20 cellular contexts compared by ENCODE assay signal in genomic region chr17:72788950-72789585, GRCh38.
DNase-seq lines count a peak whose midpoint lies in the region; ATAC-seq and TF ChIP-seq lines count a peak whose summit lies in the region.
"Had no signal": no experiment of that assay in that cellular context is flagged by ENCODE, and none has a peak within 500 bp of the region (broad histone marks: within the 10 kb centered on the region; RNA-seq: fewer than 3 reads in every experiment).

No MANE protein-coding gene starts in this region.

- H3K4me3 Mint-ChIP-seq in Caco-2 (ENCODE audit: unreplicated experiment) (no peak overlapping the region), endothelial cell (ENCODE audit: unreplicated experiment) (no peak overlapping the region)
- H3K4me3 Mint-ChIP-seq: endodermal cell had no signal

- H3K9me3 Mint-ChIP-seq in Caco-2 (ENCODE audit: unreplicated experiment) (peaks cover under 1% of the 10 kb centered on the region), endothelial cell (ENCODE audit: unreplicated experiment) (peaks cover 9% of the 10 kb centered on the region)

- dilution Hi-C loops in IMR-90 (cut with HindIII; ENCODE audit: low sequenced_read_pairs, unreplicated experiment), result no loop called here

- CTCF ChIA-PET in Caco-2 (lab: Charles Lee) (no interaction called here), IMR-90 (lab: Yijun Ruan, JAX) (no interaction called here)

- no peak overlapping the region for H3K27ac ChIP-seq in IMR-90 (ENCODE audit: insufficient read depth, low read length)
- H3K27ac ChIP-seq in gastroesophageal sphincter, result no peak overlapping the region
- H3K27ac ChIP-seq: cardiac muscle cell, heart right ventricle, KMS-11, RWPE1, thyroid gland, VCaP had no signal

- H3K4me3 ChIP-seq in Caco-2 (ENCODE audit: low read depth, low read length), result no peak overlapping the region
- H3K4me3 ChIP-seq in IMR-90 (ENCODE audit: insufficient read depth, low read depth, low read length), result no peak overlapping the region
- no peak overlapping the region for H3K4me3 ChIP-seq in adipocyte (ENCODE audit: low read length)
- no peak overlapping the region for H3K4me3 ChIP-seq in gastroesophageal sphincter
- H3K4me3 ChIP-seq: cardiac muscle cell, heart right ventricle, thyroid gland had no signal

- in situ Hi-C loops in IMR-90 (cut with MboI; ENCODE audit: low sequenced_read_pairs), result no loop called here

- no peaks in the 10 kb centered on the region for H4K20me1 ChIP-seq in IMR-90 (ENCODE audit: insufficient read depth, low read length)

- H3K9ac ChIP-seq in IMR-90 (ENCODE audit: low read depth, low read length) (no peak overlapping the region), adipocyte (ENCODE audit: low read length) (no peak overlapping the region)
- H3K9ac ChIP-seq: KMS-11 had no signal

- no peak overlapping the region for H3K4ac ChIP-seq in IMR-90 (ENCODE audit: low read depth, low read length)

- 90% methylated on average over 12 of the region's 19 CpGs; no CpG with 5 or more reads in 1 of the 2 experiments for WGBS in IMR-90 (ENCODE audit: extremely low coverage in 2 of 2, insufficient read length in 1 of 2), 2 experiments
- 90 to 91% methylated on average over 10 to 18 of the region's 19 CpGs for WGBS in gastroesophageal sphincter (ENCODE audit: low coverage in 1 of 2), 2 donors

- H3K4me2 ChIP-seq in IMR-90 (ENCODE audit: low read depth, low read length), result no peak overlapping the region
- H3K4me2 ChIP-seq: KMS-11 had no signal

- H3K36me3 Mint-ChIP-seq in Caco-2 (ENCODE audit: insufficient read depth, unreplicated experiment) (no peaks in the 10 kb centered on the region), endothelial cell (ENCODE audit: low read depth, unreplicated experiment) (peaks cover 8% of the 10 kb centered on the region)

- no peak for TF ChIP-seq EP300 in gastroesophageal sphincter (IDR thresholded peaks at IDR 0.05)

- no peaks in the 10 kb centered on the region for H3K79me1 ChIP-seq in IMR-90 (ENCODE audit: low read depth in 1 of 2, low read length in 2 of 2)

- H3K9me3 ChIP-seq in Caco-2 (peaks cover 17% of the 10 kb centered on the region), IMR-90 (ENCODE audit: control insufficient read depth, insufficient read depth, low read length) (peaks cover 2% of the 10 kb centered on the region; the same call in 1 of the 2 replicates), adipocyte (ENCODE audit: control insufficient read depth, low read length) (peaks cover 24% of the 10 kb centered on the region), gastroesophageal sphincter (peaks cover 0 to 23% (median 0%) of the 10 kb centered on the region in 3 donors)
- H3K9me3 ChIP-seq: thyroid gland had no signal

- no peak overlapping the region; the same call in 1 of the 2 replicates for H3K18ac ChIP-seq in IMR-90 (ENCODE audit: low read depth, low read length)

- H3K4me1 Mint-ChIP-seq in Caco-2 (ENCODE audit: low read depth, unreplicated experiment) (no peaks in the 10 kb centered on the region), endothelial cell (ENCODE audit: unreplicated experiment) (no peaks in the 10 kb centered on the region)
- H3K4me1 Mint-ChIP-seq: endodermal cell had no signal

- DNase-seq in Caco-2, result peak; percentile 38 to 46
- DNase-seq in IMR-90, result peak; percentile 54
- DNase-seq in adipocyte (ENCODE audit: low read depth), result peak; percentile 14
- peak; percentile 15 for DNase-seq in foreskin melanocyte
- no peak for DNase-seq in endothelial cell (ENCODE audit: low spot score)
- no peak for DNase-seq in NCI-H1048 (lab: John Stamatoyannopoulos, UW)
- DNase-seq: activated CD8-positive, alpha-beta memory T cell treated with anti-CD3 and anti-CD28 coated beads for 24 hours; endodermal cell; heart right ventricle; midbrain; NCI-H1694; stimulated activated CD4-positive, alpha-beta T cell treated with anti-CD3 and anti-CD28 coated beads, Interleukin-4, amount 100 ng/mL, for 1 hour; thyroid gland had no signal

- POLR2A ChIA-PET in Caco-2 (lab: Charles Lee) (no interaction called here), IMR-90 (lab: Charles Lee; ENCODE audit: unreplicated experiment) (no interaction called here)

- no peak overlapping the region for H3K56ac ChIP-seq in IMR-90 (ENCODE audit: extremely low read depth, insufficient read depth, low read length)

- TF ChIP-seq RAD21 in IMR-90 (IDR thresholded peaks at IDR 0.05; ENCODE audit: low read length), result no peak

- H2AFZ ChIP-seq in IMR-90 (replicated peaks; ENCODE audit: low read length, poor library complexity), result no peak overlapping the region

- no peaks in the 10 kb centered on the region for H3K27me3 Mint-ChIP-seq in Caco-2 (ENCODE audit: insufficient read depth, unreplicated experiment)
- peaks cover 2% of the 10 kb centered on the region for H3K27me3 Mint-ChIP-seq in endothelial cell (ENCODE audit: unreplicated experiment)

- no peak overlapping the region for H2AK9ac ChIP-seq in IMR-90 (replicated peaks; ENCODE audit: low read depth, low read length, poor library complexity)

- H2BK15ac ChIP-seq in IMR-90 (ENCODE audit: low read depth, low read length), result no peak overlapping the region

- no TSS peak for BruUV-seq in Caco-2 (replicated peaks; lab: Mats Ljungman, UMichigan)
- no TSS peak for BruUV-seq in IMR-90 (replicated peaks; lab: Mats Ljungman, UMichigan)

- H3K27me3 ChIP-seq in Caco-2 (replicated peaks; ENCODE audit: control insufficient read depth, insufficient read depth, low read length) (no peaks in the 10 kb centered on the region), IMR-90 (ENCODE audit: control insufficient read depth, insufficient read depth, low read length) (no peaks in the 10 kb centered on the region), adipocyte (replicated peaks; ENCODE audit: control insufficient read depth, insufficient read depth, low read length) (no peaks in the 10 kb centered on the region), gastroesophageal sphincter (no peaks in the 10 kb centered on the region)
- H3K27me3 ChIP-seq: cardiac muscle cell, heart right ventricle, thyroid gland had no signal

- no peak overlapping the region for H2BK120ac ChIP-seq in IMR-90 (ENCODE audit: low read depth, low read length)

- H2BK5ac ChIP-seq in IMR-90 (ENCODE audit: low read depth, low read length, poor library complexity, severe bottlenecking), result no peak overlapping the region

- H3K27ac Mint-ChIP-seq in Caco-2 (ENCODE audit: unreplicated experiment), result no peak overlapping the region
- H3K27ac Mint-ChIP-seq in endothelial cell (ENCODE audit: unreplicated experiment), result no peak overlapping the region
- H3K27ac Mint-ChIP-seq: endodermal cell had no signal

- H4K8ac ChIP-seq in IMR-90 (ENCODE audit: low read depth in 2 of 2, low read length in 2 of 2), result peak overlapping the region in 1 of 2 experiments; percentile 44; a peak in 1 of 4 replicates

- peaks cover 8% of the 10 kb centered on the region for H3K4me1 ChIP-seq in Caco-2
- H3K4me1 ChIP-seq in IMR-90 (ENCODE audit: control insufficient read depth, insufficient read depth, low read length), result peaks cover 8% of the 10 kb centered on the region
- no peaks in the 10 kb centered on the region for H3K4me1 ChIP-seq in adipocyte (ENCODE audit: control insufficient read depth, insufficient read depth, low read length)
- H3K4me1 ChIP-seq in gastroesophageal sphincter, result no peaks in the 10 kb centered on the region
- H3K4me1 ChIP-seq: heart right ventricle, thyroid gland had no signal

- H2AK5ac ChIP-seq in IMR-90 (ENCODE audit: low read depth, low read length), result peak overlapping the region; percentile 84; the same call in 1 of the 2 replicates

- H4K91ac ChIP-seq in IMR-90 (ENCODE audit: insufficient read depth, low read depth, low read length), result 0 out of 2 replicates have a peak overlapping the region, but pooled peaks have one; percentile 2

- peak overlapping the region; percentile 42; the same call in 1 of the 2 replicates for H3K23ac ChIP-seq in IMR-90 (ENCODE audit: low read depth, low read length)

- H3K36me3 ChIP-seq in Caco-2 (ENCODE audit: control insufficient read depth, insufficient read depth, low read length) (no peaks in the 10 kb centered on the region), IMR-90 (ENCODE audit: control insufficient read depth, insufficient read depth, low read length) (no peaks in the 10 kb centered on the region), adipocyte (ENCODE audit: control insufficient read depth, insufficient read depth, low read length, severe bottlenecking) (peaks cover 7% of the 10 kb centered on the region), gastroesophageal sphincter (peaks cover 0 to 13% of the 10 kb centered on the region in 2 donors)
- H3K36me3 ChIP-seq: cardiac muscle cell, thyroid gland had no signal

- H4K5ac ChIP-seq in IMR-90 (ENCODE audit: low read depth, low read length), result no peak overlapping the region

- peak; percentile 44 for ATAC-seq in IMR-90 (ENCODE audit: low read depth)
- ATAC-seq in GM18517 (IDR thresholded peaks at IDR 0.05; ENCODE audit: unreplicated experiment), result no peak
- ATAC-seq in gastroesophageal sphincter, result no peak
- ATAC-seq: heart right ventricle, sciatic nerve had no signal

- TF ChIP-seq CTCF in Caco-2 (IDR thresholded peaks at IDR 0.05; ENCODE audit: insufficient read depth in 1 of 2, low read depth in 1 of 2, low read length in 1 of 2, severe bottlenecking in 1 of 2, unreplicated experiment in 1 of 2), result no peak
- TF ChIP-seq CTCF in IMR-90 (conservative IDR thresholded peaks at IDR 0.05; ENCODE audit: low read depth, low read length), result no peak
- no peak for TF ChIP-seq CTCF in endothelial cell (IDR thresholded peaks at IDR 0.05; ENCODE audit: unreplicated experiment)
- no peak for TF ChIP-seq CTCF in gastroesophageal sphincter (IDR thresholded peaks at IDR 0.05)

- intact Hi-C loops in Caco-2 (cut with micrococcal nuclease; ENCODE audit: unreplicated experiment) (no loop called here), IMR-90 (cut with micrococcal nuclease) (no loop called here)

- peak overlapping the region; percentile 66 for H2BK20ac ChIP-seq in IMR-90 (ENCODE audit: low read depth, low read length)

- H3K9me1 ChIP-seq in IMR-90 (ENCODE audit: insufficient read depth, low read length), result peaks cover 3% of the 10 kb centered on the region; the same call in 1 of the 2 replicates

- peak overlapping the region; percentile 25; the same call in 1 of the 2 replicates for H3K14ac ChIP-seq in IMR-90 (replicated peaks; ENCODE audit: low read depth, low read length)

- TF ChIP-seq POLR2A in IMR-90 (IDR thresholded peaks at IDR 0.05; ENCODE audit: low read depth, low read length), result no peak
- TF ChIP-seq POLR2A in gastroesophageal sphincter (IDR thresholded peaks at IDR 0.05), result no peak

TF ChIP-seq in IMR-90, 13 proteins besides CTCF, POLR2A, EP300 and RAD21:
- TF ChIP-seq CEBPB (IDR thresholded peaks at IDR 0.05; ENCODE audit: low read depth, low read length) (peak; percentile 86), ELK1 (IDR thresholded peaks at IDR 0.05; ENCODE audit: borderline replicate concordance, low read depth, low read length) (no peak)
TF ChIP-seq in IMR-90: peak in this region for 1.

Comparison
In these comparisons a context has a peak if more than half of its experiments do, and no peak if none do; other contexts are left out.
1. DNase-seq: peak in Caco-2 (2 of 2), IMR-90 (single experiment), adipocyte (single experiment) and foreskin melanocyte (single experiment); none in endothelial cell (single experiment) and NCI-H1048 (single experiment).